Comparison of ENCODE assay signal across 1 cellular context in genomic region chr9:6498982-6499381, GRCh38.
TF ChIP-seq lines count a peak whose summit lies in the region.

No MANE protein-coding gene starts in this region.

TF ChIP-seq in GM23338, 12 proteins besides CTCF, POLR2A, EP300 and RAD21 (continued from another document):
- TF ChIP-seq REST (IDR thresholded peaks at IDR 0.05; ENCODE audit: unreplicated experiment): no peak
- no peak for TF ChIP-seq EZH2phosphoT487 (IDR thresholded peaks at IDR 0.05; ENCODE audit: unreplicated experiment)
- no peak for TF ChIP-seq POLR2AphosphoS5 (IDR thresholded peaks at IDR 0.05; ENCODE audit: low read depth)
- no peak for TF ChIP-seq NANOG (IDR thresholded peaks at IDR 0.05; ENCODE audit: borderline replicate concordance)
- no peak for TF ChIP-seq ETS1 (IDR thresholded peaks at IDR 0.05)
- TF ChIP-seq ZNF114 (CRISPR knock-in tag; IDR thresholded peaks at IDR 0.05): no peak
